10 cellular contexts compared by ENCODE assay signal in the genomic region with DNA sequence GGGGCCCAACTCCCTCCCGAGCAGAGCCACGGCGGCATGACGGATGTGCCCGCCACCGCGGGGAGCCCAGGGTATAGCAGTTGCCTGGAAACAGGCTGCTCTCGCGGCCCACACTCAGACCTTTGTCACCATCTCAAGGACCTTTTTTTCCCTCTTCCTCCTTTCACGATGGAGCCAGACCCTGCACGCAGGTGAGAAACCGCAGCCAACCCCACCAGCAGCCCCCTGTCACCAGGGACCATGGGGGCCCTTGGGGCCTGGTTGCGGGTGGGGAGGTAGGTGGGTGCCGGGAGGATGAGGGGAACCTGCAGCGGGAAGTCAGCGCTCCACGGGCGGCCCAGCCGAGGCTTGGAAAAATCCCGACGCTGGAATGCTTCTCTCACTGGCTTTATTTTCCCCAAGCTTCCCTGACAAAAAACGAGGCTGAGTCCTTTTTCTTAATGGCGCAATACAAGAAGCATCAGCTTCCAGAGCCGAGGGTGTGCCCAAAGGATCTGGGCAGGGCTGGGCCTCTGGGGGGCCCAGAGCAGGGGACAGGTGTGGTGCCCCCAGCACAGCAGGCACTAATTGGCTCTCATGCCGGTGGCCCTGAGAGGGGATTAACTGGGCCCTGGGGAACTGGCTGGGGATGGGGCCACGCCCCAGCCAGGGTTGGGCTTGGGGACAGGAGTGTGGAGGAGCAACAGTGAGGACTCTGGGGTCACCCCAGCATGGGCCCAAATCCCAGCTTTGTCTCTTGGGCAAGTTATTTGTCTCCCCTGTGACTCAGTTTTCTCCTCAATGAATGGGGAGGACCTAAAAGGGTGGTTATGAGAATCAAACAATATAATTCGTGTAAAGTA. TPM values are rescaled to one million over a fixed set of nuclear protein-coding genes. Genes with fewer than 3 reads are reported as not detected.
A peak's percentile ranks its signal among the peaks of the same experiment; 100 is the strongest.
DNase-seq lines count a peak whose midpoint lies in the region; ATAC-seq and TF ChIP-seq lines count a peak whose summit lies in the region.
"Had no signal": no experiment of that assay in that cellular context is flagged by ENCODE, and none has a peak within 500 bp of the region (broad histone marks: within the 10 kb centered on the region; RNA-seq: fewer than 3 reads in every experiment).

No MANE protein-coding gene starts in this region.

- peaks cover 42% of the 10 kb centered on the region for H3K36me3 Mint-ChIP-seq in CD4-positive, alpha-beta T cell (ENCODE audit: low read depth)
- peaks cover 2% of the 10 kb centered on the region for H3K36me3 Mint-ChIP-seq in memory B cell

- H3K4me3 Mint-ChIP-seq in CD4-positive, alpha-beta T cell = peak overlapping the region; percentile 7
- no peak overlapping the region for H3K4me3 Mint-ChIP-seq in memory B cell

- DNase-seq in CD4-positive, alpha-beta T cell = no peak
- DNase-seq in ELF-1 (ENCODE audit: low read depth, low spot score) (peak; percentile 40), WERI-Rb-1 (peak; percentile 80), memory B cell (ENCODE audit: low spot score in 2 of 2) (no peak), NCI-H1694 treated with DMSO at 0.1 percent for 48 hours (lab: John Stamatoyannopoulos, UW) (no peak), ureter (ENCODE audit: low spot score) (no peak)
- DNase-seq in NK-92 treated with Interleukin-12 subunit alpha and Interleukin-12 subunit beta, amount 100 ng/mL, for 24 hours (lab: John Stamatoyannopoulos, UW) = no peak
- DNase-seq: OCI-M1 had no signal

- H3K27ac Mint-ChIP-seq in CD4-positive, alpha-beta T cell = peak overlapping the region; percentile 85
- H3K27ac Mint-ChIP-seq in memory B cell = no peak overlapping the region

- no peaks in the 10 kb centered on the region for H3K9me3 Mint-ChIP-seq in CD4-positive, alpha-beta T cell
- no peaks in the 10 kb centered on the region for H3K9me3 Mint-ChIP-seq in memory B cell

- H3K27me3 Mint-ChIP-seq in CD4-positive, alpha-beta T cell = no peaks in the 10 kb centered on the region
- no peaks in the 10 kb centered on the region for H3K27me3 Mint-ChIP-seq in memory B cell

- no peak for TF ChIP-seq CTCF in CD4-positive, alpha-beta T cell (IDR thresholded peaks at IDR 0.05)
- TF ChIP-seq CTCF in WERI-Rb-1 (IDR thresholded peaks at IDR 0.05; ENCODE audit: low read depth, low read length) = no peak

- POLR2A ChIA-PET in CD4-positive, alpha-beta T cell (lab: Charles Lee) = interaction anchor here (0.6 to 1.3 kb wide), 2 partner anchors 26 to 265 kb away, joined by 3 read pairs; no protein-coding TSS in a partner anchor

- H3K27ac ChIP-seq in CD4-positive, alpha-beta T cell (ENCODE audit: low read depth, low read length) = peak overlapping the region; percentile 10
- peak overlapping the region; percentile 74 for H3K27ac ChIP-seq in WERI-Rb-1
- H3K27ac ChIP-seq: VCaP had no signal

- H3K4me3 ChIP-seq in WERI-Rb-1 (ENCODE audit: low read depth, low read length) = no peak overlapping the region; the same call in 1 of the 2 replicates

- H3K4me1 Mint-ChIP-seq in CD4-positive, alpha-beta T cell (ENCODE audit: low read depth) = peaks cover 63% of the 10 kb centered on the region
- H3K4me1 Mint-ChIP-seq in memory B cell = peaks cover 21% of the 10 kb centered on the region

- intact Hi-C loops in CD4-positive, alpha-beta T cell (cut with DNase I, micrococcal nuclease) = no loop called here

- H3K36me3 ChIP-seq in WERI-Rb-1 = no peaks in the 10 kb centered on the region; the same call in none of the 2 replicates

- no peaks in the 10 kb centered on the region for H3K27me3 ChIP-seq in CD4-positive, alpha-beta T cell (ENCODE audit: control insufficient read depth, insufficient read depth, low read length)
- H3K27me3 ChIP-seq in WERI-Rb-1 (ENCODE audit: insufficient read depth, low read depth, severe bottlenecking) = no peaks in the 10 kb centered on the region

- ATAC-seq in CD4-positive, alpha-beta T cell (ENCODE audit: poor library complexity) = peak; percentile 66
- peak; percentile 42 for ATAC-seq in memory B cell (ENCODE audit: low read depth)
- ATAC-seq in GM19463 (IDR thresholded peaks at IDR 0.05; ENCODE audit: unreplicated experiment) = no peak

- no peaks in the 10 kb centered on the region for H3K9me3 ChIP-seq in CD4-positive, alpha-beta T cell (ENCODE audit: control insufficient read depth, low read length)
- H3K9me3 ChIP-seq in WERI-Rb-1 (ENCODE audit: severe bottlenecking) = no peaks in the 10 kb centered on the region

- CTCF ChIA-PET in CD4-positive, alpha-beta T cell (lab: Charles Lee) = no interaction called here

RNA-seq across cellular contexts. Expression of a gene that starts 23.9 kb away (rescaled TPM):
- total RNA-seq in CD4-positive, alpha-beta T cell = 10 to 100 TPM; 53.1 to 55.6 TPM
- total RNA-seq in ureter = 40.7 TPM

Comparison
In these comparisons a context has a peak if more than half of its experiments do, and no peak if none do; other contexts are left out.
1. DNase-seq: peak in ELF-1 (single experiment) and WERI-Rb-1 (single experiment); none in CD4-positive, alpha-beta T cell (0 of 10), memory B cell (0 of 2), NCI-H1694 treated with DMSO at 0.1 percent for 48 hours (single experiment), ureter (single experiment) and NK-92 treated with Interleukin-12 subunit alpha and Interleukin-12 subunit beta, amount 100 ng/mL, for 24 hours (single experiment).